In genomic region chr2:127400897-127401756, GRCh38 we compare ENCODE assay signal across 1 cellular context.
TF ChIP-seq lines count a peak whose summit lies in the region.

No MANE protein-coding gene starts in this region.

TF ChIP-seq in GM23338, 12 proteins besides CTCF, POLR2A, EP300 and RAD21 (continued from another document):
- TF ChIP-seq, protein P1, sequence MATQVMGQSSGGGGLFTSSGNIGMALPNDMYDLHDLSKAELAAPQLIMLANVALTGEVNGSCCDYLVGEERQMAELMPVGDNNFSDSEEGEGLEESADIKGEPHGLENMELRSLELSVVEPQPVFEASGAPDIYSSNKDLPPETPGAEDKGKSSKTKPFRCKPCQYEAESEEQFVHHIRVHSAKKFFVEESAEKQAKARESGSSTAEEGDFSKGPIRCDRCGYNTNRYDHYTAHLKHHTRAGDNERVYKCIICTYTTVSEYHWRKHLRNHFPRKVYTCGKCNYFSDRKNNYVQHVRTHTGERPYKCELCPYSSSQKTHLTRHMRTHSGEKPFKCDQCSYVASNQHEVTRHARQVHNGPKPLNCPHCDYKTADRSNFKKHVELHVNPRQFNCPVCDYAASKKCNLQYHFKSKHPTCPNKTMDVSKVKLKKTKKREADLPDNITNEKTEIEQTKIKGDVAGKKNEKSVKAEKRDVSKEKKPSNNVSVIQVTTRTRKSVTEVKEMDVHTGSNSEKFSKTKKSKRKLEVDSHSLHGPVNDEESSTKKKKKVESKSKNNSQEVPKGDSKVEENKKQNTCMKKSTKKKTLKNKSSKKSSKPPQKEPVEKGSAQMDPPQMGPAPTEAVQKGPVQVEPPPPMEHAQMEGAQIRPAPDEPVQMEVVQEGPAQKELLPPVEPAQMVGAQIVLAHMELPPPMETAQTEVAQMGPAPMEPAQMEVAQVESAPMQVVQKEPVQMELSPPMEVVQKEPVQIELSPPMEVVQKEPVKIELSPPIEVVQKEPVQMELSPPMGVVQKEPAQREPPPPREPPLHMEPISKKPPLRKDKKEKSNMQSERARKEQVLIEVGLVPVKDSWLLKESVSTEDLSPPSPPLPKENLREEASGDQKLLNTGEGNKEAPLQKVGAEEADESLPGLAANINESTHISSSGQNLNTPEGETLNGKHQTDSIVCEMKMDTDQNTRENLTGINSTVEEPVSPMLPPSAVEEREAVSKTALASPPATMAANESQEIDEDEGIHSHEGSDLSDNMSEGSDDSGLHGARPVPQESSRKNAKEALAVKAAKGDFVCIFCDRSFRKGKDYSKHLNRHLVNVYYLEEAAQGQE (IDR thresholded peaks at IDR 0.05; ENCODE audit: unreplicated experiment) = no peak
- no peak for TF ChIP-seq JUNB (IDR thresholded peaks at IDR 0.05; ENCODE audit: unreplicated experiment)
- TF ChIP-seq NANOG (IDR thresholded peaks at IDR 0.05; ENCODE audit: borderline replicate concordance) = no peak
- no peak for TF ChIP-seq POLR2AphosphoS5 (IDR thresholded peaks at IDR 0.05; ENCODE audit: low read depth)
- TF ChIP-seq CREB1 (CRISPR knock-in tag; IDR thresholded peaks at IDR 0.05; ENCODE audit: low read depth) = no peak
